In the genomic region with DNA sequence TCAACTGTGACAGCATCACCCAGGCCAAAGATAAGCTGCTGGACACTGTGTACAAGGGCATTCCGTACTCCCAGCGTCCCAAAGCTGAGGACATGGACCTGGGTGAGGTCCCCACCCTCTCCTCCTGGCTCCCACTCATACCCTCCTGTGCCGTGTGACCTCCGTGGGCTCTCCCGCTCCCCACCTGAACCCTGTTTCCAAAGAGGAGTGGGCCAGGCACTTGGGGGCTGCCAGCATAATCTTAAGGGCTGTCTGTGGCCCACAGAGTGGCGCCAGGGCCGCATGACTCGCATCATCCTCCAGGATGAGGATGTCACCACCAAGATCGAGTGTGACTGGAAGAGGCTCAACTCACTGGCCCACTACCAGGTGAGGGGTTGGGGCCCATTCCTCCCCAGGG, we compare ENCODE assay signal across 7 cellular contexts.
"Had no signal": no experiment of that assay in that cellular context is flagged by ENCODE, and none has a peak within 500 bp of the region (broad histone marks: within the 10 kb centered on the region; RNA-seq: fewer than 3 reads in every experiment).

No MANE protein-coding gene starts in this region.

- H3K4me3 Mint-ChIP-seq: HFFc6, IgD-negative memory B cell had no signal

- H3K9me3 Mint-ChIP-seq: HFFc6, IgD-negative memory B cell had no signal

- H3K27me3 Mint-ChIP-seq: IgD-negative memory B cell had no signal

- H2AFZ ChIP-seq: GM23248 had no signal

- H3K9me3 ChIP-seq: HAP-1 had no signal

- H3K27ac ChIP-seq: GM23248, HL-60 had no signal

- H3K4me1 Mint-ChIP-seq: IgD-negative memory B cell had no signal

- H3K4me1 ChIP-seq: HAP-1 had no signal

- DNase-seq: GM23248, GOT3, H7, HFFc6 had no signal

- H3K27ac Mint-ChIP-seq: HFFc6, IgD-negative memory B cell had no signal

- H3K9ac ChIP-seq: GM23248 had no signal

- H3K4me3 ChIP-seq: GM23248, HAP-1 had no signal
